8 cellular contexts compared by ENCODE assay signal in genomic region chr5:94130077-94130476, GRCh38.
"Had no signal": no experiment of that assay in that cellular context is flagged by ENCODE, and none has a peak within 500 bp of the region (broad histone marks: within the 10 kb centered on the region; RNA-seq: fewer than 3 reads in every experiment).

No MANE protein-coding gene starts in this region.

- FAIRE-seq: K562 had no signal

- H3K4me3 ChIP-seq: GM23248, HAP-1, K562 had no signal

- H2AFZ ChIP-seq: GM23248 had no signal

- H3K9me3 ChIP-seq: HAP-1 had no signal

- H3K27ac ChIP-seq: GM23248 had no signal

- H3K4me1 ChIP-seq: HAP-1 had no signal

- H3K4me3 Mint-ChIP-seq: HFFc6 had no signal

- H3K27ac Mint-ChIP-seq: HFFc6 had no signal

- DNase-seq: GM23248, GOT3, H7, HFFc6, IMR-90 had no signal

- H3K9ac ChIP-seq: GM23248 had no signal

- ATAC-seq: HCT116, K562 had no signal

- H3K36me3 ChIP-seq: HAP-1 had no signal
